19 cellular contexts compared by ENCODE assay signal in the genomic region with DNA sequence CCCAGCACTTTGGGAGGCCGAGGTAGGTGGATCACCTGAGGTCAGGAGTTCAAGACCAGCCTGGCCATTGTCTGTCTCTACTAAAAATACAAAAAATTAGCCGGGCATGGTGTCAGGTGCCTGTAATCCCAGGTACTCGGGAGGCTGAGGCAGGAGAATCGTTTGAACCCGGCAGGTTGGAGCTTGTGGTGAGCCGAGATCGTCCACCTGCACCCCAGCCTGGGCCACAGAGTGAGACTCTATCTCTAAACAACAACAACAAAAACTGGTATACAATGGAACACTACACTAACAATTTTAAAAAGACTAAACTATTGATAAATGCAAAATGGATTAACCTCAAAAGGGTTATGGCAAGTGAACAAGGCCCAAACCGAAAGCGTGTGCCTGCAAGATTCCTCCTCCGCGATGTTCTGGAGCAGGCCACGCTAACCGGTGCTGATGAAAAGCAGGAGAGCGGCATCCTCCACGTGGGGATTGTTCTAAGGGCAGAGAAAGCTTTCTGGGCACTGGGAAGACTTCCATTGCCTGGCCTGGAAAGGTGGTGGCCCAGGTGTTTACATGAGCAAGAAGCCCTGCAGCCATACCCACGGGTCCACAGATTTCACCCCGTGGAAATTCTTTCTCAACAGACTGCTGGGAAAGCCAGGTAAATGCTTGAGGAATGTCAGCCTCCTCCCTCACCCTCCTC. TPM values are rescaled to one million over a fixed set of nuclear protein-coding genes. Genes with fewer than 3 reads are reported as not detected.
DNase-seq lines count a peak whose midpoint lies in the region; ATAC-seq and TF ChIP-seq lines count a peak whose summit lies in the region.
"Had no signal": no experiment of that assay in that cellular context is flagged by ENCODE, and none has a peak within 500 bp of the region (broad histone marks: within the 10 kb centered on the region; RNA-seq: fewer than 3 reads in every experiment).

No MANE protein-coding gene starts in this region.

- H3K36me3 ChIP-seq in H7 (replicated peaks; ENCODE audit: control insufficient read depth, insufficient read depth, low read length) (no peaks in the 10 kb centered on the region), spleen (no peaks in the 10 kb centered on the region)
- H3K36me3 ChIP-seq: cardiac muscle cell, gastroesophageal sphincter had no signal

- intact Hi-C loops in spleen (cut with DNase I; ENCODE audit: low total_unique reads): no loop called here

- H3K4me3 ChIP-seq in H7 (ENCODE audit: insufficient read depth, low read depth, low read length) (no peak overlapping the region), spleen (no peak overlapping the region)
- H3K4me3 ChIP-seq: cardiac muscle cell, gastroesophageal sphincter, mucosa of descending colon had no signal

- no peak for ATAC-seq in HG02973 (IDR thresholded peaks at IDR 0.05; ENCODE audit: unreplicated experiment)
- ATAC-seq: esophagus mucosa; gastroesophageal sphincter; stimulated activated effector memory CD8-positive, alpha-beta T cell treated with anti-CD3 and anti-CD28 coated beads, Interleukin-12 subunit alpha, Interleukin-12 subunit beta, amount 100 ng/mL, for 72 hours had no signal

- no peak overlapping the region for H3K4me3 Mint-ChIP-seq in activated naive CD4-positive, alpha-beta T cell treated with anti-CD3 and anti-CD28 coated beads, Interleukin-2, amount 10 ng/mL, durations not matched to agents 7 days and 5 days
- H3K4me3 Mint-ChIP-seq: stimulated activated effector memory CD8-positive, alpha-beta T cell treated with anti-CD3 and anti-CD28 coated beads, Interleukin-12 subunit alpha, Interleukin-12 subunit beta, amount 100 ng/mL, for 72 hours had no signal

- H3K27me3 ChIP-seq in H7 (ENCODE audit: control insufficient read depth, insufficient read depth, low read length): no peaks in the 10 kb centered on the region
- no peaks in the 10 kb centered on the region for H3K27me3 ChIP-seq in spleen (replicated peaks in 1 of 7)
- H3K27me3 ChIP-seq: cardiac muscle cell, gastroesophageal sphincter had no signal

- no peak overlapping the region for H3K27ac Mint-ChIP-seq in activated naive CD4-positive, alpha-beta T cell treated with anti-CD3 and anti-CD28 coated beads, Interleukin-2, amount 10 ng/mL, durations not matched to agents 7 days and 5 days
- H3K27ac Mint-ChIP-seq: stimulated activated effector memory CD8-positive, alpha-beta T cell treated with anti-CD3 and anti-CD28 coated beads, Interleukin-12 subunit alpha, Interleukin-12 subunit beta, amount 100 ng/mL, for 72 hours had no signal

- H3K4me1 ChIP-seq in spleen: peaks cover 13 to 60% (median 31%) of the 10 kb centered on the region in 6 donors

- H3K9me3 ChIP-seq in spleen: peaks cover 0 to 7% (median 0%) of the 10 kb centered on the region in 8 donors
- H3K9me3 ChIP-seq: gastroesophageal sphincter, mucosa of descending colon had no signal

- peak; percentile 4 for DNase-seq in activated naive CD4-positive, alpha-beta T cell treated with anti-CD3 and anti-CD28 coated beads, Interleukin-2, amount 50 U/mL, for 16 hours
- DNase-seq in activated naive CD4-positive, alpha-beta T cell treated with anti-CD3 and anti-CD28 coated beads, Interleukin-2, amount 10 ng/mL, durations not matched to agents 7 days and 5 days: no peak
- DNase-seq in H7 (peak; percentile 44), islet precursor cell (peak; percentile 45), spleen (peak; percentile 43), T-helper 2 cell (no peak), COLO668 (lab: John Stamatoyannopoulos, UW; ENCODE audit: unreplicated experiment) (no peak)
- DNase-seq: activated CD4-positive, alpha-beta T cell treated with anti-CD3 and anti-CD28 coated beads, Interleukin-2, amount 50 U/mL, for 48 hours; amniotic stem cell; NCI-H1105 treated with DMSO at 0.1 percent for 48 hours; NCI-H510A treated with DMSO at 0.1 percent for 48 hours; retina; RPMI8226 had no signal

- H3K4me1 Mint-ChIP-seq in activated naive CD4-positive, alpha-beta T cell treated with anti-CD3 and anti-CD28 coated beads, Interleukin-2, amount 10 ng/mL, durations not matched to agents 7 days and 5 days: no peaks in the 10 kb centered on the region

- peak overlapping the region in 7 of 8 donors; percentile 53 to 75 (median 70) for H3K27ac ChIP-seq in spleen
- H3K27ac ChIP-seq: cardiac muscle cell, gastroesophageal sphincter had no signal

- no peaks in the 10 kb centered on the region for H3K27me3 Mint-ChIP-seq in activated naive CD4-positive, alpha-beta T cell treated with anti-CD3 and anti-CD28 coated beads, Interleukin-2, amount 10 ng/mL, durations not matched to agents 7 days and 5 days

- 89 to 95% (median 93%) methylated on average over 17 of the region's 17 CpGs for WGBS in spleen, 5 donors

- TF ChIP-seq POLR2A in spleen (IDR thresholded peaks at IDR 0.05): no peak

- H3K36me3 Mint-ChIP-seq in activated naive CD4-positive, alpha-beta T cell treated with anti-CD3 and anti-CD28 coated beads, Interleukin-2, amount 10 ng/mL, durations not matched to agents 7 days and 5 days: no peaks in the 10 kb centered on the region

- no peak for TF ChIP-seq CTCF in spleen (IDR thresholded peaks at IDR 0.05 in 8 of 11, conservative IDR thresholded peaks at IDR 0.05 in 3 of 11)

- CTCF ChIA-PET in activated naive CD4-positive, alpha-beta T cell treated with anti-CD3 and anti-CD28 coated beads, Interleukin-2, amount 10 ng/mL, durations not matched to agents 7 days and 5 days (lab: Charles Lee): no interaction called here

- peaks cover 14% of the 10 kb centered on the region for H3K9me3 Mint-ChIP-seq in activated naive CD4-positive, alpha-beta T cell treated with anti-CD3 and anti-CD28 coated beads, Interleukin-2, amount 10 ng/mL, durations not matched to agents 7 days and 5 days

RNA-seq across cellular contexts. Expression of a gene that starts 53.8 kb away (rescaled TPM):
- 149 and 202 TPM in 2 replicates for total RNA-seq in H7 (2014; rRNA removed; shearing (Covaris generic))
- total RNA-seq in spleen: 10 to 100 TPM; 16.1 to 49.5 (median 24.5) TPM
- 10 to 100 TPM in 1 of 3 donors, 1 to 10 TPM in 2; 6.1 to 16.8 (median 9.9) TPM for polyA plus RNA-seq in spleen

Comparison
In these comparisons a context has a peak if more than half of its experiments do, and no peak if none do; other contexts are left out.
1. DNase-seq: peak in activated naive CD4-positive, alpha-beta T cell treated with anti-CD3 and anti-CD28 coated beads, Interleukin-2, amount 50 U/mL, for 16 hours (single experiment), H7 (single experiment), islet precursor cell (single experiment) and spleen (single experiment); none in activated naive CD4-positive, alpha-beta T cell treated with anti-CD3 and anti-CD28 coated beads, Interleukin-2, amount 10 ng/mL, durations not matched to agents 7 days and 5 days (single experiment), T-helper 2 cell (0 of 5) and COLO668 (single experiment).